ENCODE assay signal across 1 cellular context in the genomic region with DNA sequence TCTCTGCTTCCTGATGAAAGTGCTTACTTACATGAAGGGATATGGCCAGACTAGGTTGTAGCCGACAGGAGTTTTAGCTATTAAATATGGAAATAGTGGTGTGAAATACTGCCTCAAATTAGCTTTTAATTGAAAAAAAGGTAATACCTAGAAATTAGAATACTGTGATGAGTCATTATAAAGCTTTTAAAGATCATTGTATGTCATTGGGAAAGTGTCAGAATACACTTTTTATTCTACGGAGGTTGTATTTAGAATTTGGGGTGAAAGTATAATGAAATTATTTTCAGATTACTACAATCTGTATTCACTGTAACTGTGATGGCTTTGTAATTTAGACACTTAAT.
TF ChIP-seq lines count a peak whose summit lies in the region.

No MANE protein-coding gene starts in this region.

TF ChIP-seq in GM23338, 12 proteins besides CTCF, POLR2A, EP300 and RAD21 (continued from another document):
- TF ChIP-seq, protein P1, sequence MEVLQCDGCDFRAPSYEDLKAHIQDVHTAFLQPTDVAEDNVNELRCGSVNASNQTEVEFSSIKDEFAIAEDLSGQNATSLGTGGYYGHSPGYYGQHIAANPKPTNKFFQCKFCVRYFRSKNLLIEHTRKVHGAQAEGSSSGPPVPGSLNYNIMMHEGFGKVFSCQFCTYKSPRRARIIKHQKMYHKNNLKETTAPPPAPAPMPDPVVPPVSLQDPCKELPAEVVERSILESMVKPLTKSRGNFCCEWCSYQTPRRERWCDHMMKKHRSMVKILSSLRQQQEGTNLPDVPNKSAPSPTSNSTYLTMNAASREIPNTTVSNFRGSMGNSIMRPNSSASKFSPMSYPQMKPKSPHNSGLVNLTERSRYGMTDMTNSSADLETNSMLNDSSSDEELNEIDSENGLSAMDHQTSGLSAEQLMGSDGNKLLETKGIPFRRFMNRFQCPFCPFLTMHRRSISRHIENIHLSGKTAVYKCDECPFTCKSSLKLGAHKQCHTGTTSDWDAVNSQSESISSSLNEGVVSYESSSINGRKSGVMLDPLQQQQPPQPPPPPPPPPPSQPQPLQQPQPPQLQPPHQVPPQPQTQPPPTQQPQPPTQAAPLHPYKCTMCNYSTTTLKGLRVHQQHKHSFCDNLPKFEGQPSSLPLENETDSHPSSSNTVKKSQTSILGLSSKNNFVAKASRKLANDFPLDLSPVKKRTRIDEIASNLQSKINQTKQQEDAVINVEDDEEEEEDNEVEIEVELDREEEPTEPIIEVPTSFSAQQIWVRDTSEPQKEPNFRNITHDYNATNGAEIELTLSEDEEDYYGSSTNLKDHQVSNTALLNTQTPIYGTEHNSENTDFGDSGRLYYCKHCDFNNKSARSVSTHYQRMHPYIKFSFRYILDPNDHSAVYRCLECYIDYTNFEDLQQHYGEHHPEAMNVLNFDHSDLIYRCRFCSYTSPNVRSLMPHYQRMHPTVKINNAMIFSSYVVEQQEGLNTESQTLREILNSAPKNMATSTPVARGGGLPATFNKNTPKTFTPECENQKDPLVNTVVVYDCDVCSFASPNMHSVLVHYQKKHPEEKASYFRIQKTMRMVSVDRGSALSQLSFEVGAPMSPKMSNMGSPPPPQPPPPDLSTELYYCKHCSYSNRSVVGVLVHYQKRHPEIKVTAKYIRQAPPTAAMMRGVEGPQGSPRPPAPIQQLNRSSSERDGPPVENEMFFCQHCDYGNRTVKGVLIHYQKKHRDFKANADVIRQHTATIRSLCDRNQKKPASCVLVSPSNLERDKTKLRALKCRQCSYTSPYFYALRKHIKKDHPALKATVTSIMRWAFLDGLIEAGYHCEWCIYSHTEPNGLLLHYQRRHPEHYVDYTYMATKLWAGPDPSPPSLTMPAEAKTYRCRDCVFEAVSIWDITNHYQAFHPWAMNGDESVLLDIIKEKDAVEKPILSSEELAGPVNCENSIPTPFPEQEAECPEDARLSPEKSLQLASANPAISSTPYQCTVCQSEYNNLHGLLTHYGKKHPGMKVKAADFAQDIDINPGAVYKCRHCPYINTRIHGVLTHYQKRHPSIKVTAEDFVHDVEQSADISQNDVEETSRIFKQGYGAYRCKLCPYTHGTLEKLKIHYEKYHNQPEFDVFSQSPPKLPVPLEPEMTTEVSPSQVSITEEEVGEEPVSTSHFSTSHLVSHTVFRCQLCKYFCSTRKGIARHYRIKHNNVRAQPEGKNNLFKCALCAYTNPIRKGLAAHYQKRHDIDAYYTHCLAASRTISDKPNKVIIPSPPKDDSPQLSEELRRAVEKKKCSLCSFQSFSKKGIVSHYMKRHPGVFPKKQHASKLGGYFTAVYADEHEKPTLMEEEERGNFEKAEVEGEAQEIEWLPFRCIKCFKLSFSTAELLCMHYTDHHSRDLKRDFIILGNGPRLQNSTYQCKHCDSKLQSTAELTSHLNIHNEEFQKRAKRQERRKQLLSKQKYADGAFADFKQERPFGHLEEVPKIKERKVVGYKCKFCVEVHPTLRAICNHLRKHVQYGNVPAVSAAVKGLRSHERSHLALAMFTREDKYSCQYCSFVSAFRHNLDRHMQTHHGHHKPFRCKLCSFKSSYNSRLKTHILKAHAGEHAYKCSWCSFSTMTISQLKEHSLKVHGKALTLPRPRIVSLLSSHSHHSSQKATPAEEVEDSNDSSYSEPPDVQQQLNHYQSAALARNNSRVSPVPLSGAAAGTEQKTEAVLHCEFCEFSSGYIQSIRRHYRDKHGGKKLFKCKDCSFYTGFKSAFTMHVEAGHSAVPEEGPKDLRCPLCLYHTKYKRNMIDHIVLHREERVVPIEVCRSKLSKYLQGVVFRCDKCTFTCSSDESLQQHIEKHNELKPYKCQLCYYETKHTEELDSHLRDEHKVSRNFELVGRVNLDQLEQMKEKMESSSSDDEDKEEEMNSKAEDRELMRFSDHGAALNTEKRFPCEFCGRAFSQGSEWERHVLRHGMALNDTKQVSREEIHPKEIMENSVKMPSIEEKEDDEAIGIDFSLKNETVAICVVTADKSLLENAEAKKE (CRISPR knock-in tag; IDR thresholded peaks at IDR 0.05), result no peak
- TF ChIP-seq ZNF331 (CRISPR knock-in tag; IDR thresholded peaks at IDR 0.05; ENCODE audit: low read depth) (no peak), EZH2phosphoT487 (IDR thresholded peaks at IDR 0.05; ENCODE audit: unreplicated experiment) (no peak), NANOG (IDR thresholded peaks at IDR 0.05; ENCODE audit: borderline replicate concordance) (no peak), CREB1 (CRISPR knock-in tag; IDR thresholded peaks at IDR 0.05; ENCODE audit: low read depth) (no peak)
- TF ChIP-seq, protein P2, sequence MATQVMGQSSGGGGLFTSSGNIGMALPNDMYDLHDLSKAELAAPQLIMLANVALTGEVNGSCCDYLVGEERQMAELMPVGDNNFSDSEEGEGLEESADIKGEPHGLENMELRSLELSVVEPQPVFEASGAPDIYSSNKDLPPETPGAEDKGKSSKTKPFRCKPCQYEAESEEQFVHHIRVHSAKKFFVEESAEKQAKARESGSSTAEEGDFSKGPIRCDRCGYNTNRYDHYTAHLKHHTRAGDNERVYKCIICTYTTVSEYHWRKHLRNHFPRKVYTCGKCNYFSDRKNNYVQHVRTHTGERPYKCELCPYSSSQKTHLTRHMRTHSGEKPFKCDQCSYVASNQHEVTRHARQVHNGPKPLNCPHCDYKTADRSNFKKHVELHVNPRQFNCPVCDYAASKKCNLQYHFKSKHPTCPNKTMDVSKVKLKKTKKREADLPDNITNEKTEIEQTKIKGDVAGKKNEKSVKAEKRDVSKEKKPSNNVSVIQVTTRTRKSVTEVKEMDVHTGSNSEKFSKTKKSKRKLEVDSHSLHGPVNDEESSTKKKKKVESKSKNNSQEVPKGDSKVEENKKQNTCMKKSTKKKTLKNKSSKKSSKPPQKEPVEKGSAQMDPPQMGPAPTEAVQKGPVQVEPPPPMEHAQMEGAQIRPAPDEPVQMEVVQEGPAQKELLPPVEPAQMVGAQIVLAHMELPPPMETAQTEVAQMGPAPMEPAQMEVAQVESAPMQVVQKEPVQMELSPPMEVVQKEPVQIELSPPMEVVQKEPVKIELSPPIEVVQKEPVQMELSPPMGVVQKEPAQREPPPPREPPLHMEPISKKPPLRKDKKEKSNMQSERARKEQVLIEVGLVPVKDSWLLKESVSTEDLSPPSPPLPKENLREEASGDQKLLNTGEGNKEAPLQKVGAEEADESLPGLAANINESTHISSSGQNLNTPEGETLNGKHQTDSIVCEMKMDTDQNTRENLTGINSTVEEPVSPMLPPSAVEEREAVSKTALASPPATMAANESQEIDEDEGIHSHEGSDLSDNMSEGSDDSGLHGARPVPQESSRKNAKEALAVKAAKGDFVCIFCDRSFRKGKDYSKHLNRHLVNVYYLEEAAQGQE (IDR thresholded peaks at IDR 0.05; ENCODE audit: unreplicated experiment), result no peak
